ENCODE assay signal across 12 cellular contexts in genomic region chr6:136012198-136012884, GRCh38.
DNase-seq lines count a peak whose midpoint lies in the region; ATAC-seq and TF ChIP-seq lines count a peak whose summit lies in the region.
"Had no signal": no experiment of that assay in that cellular context is flagged by ENCODE, and none has a peak within 500 bp of the region (broad histone marks: within the 10 kb centered on the region; RNA-seq: fewer than 3 reads in every experiment).

No MANE protein-coding gene starts in this region.

- H3K4me1 ChIP-seq in adipocyte (ENCODE audit: control insufficient read depth, insufficient read depth, low read length), result peaks cover 45% of the 10 kb centered on the region

- peak overlapping the region; percentile 58 for H3K9ac ChIP-seq in adipocyte (ENCODE audit: low read length)

- ATAC-seq in GM21390 (IDR thresholded peaks at IDR 0.05; ENCODE audit: unreplicated experiment) (no peak), HG03095 (IDR thresholded peaks at IDR 0.05; ENCODE audit: unreplicated experiment) (no peak), HG03520 (IDR thresholded peaks at IDR 0.05; ENCODE audit: unreplicated experiment) (no peak)
- ATAC-seq: activated CD4-positive, CD25-positive, alpha-beta regulatory T cell treated with anti-CD3 and anti-CD28 coated beads, Interleukin-2, amount 50 U/mL, for 24 hours had no signal

- TF ChIP-seq CTCF in foreskin fibroblast (IDR thresholded peaks at IDR 0.05; ENCODE audit: low read depth, low read length), result no peak

- no peaks in the 10 kb centered on the region for H3K36me3 ChIP-seq in adipocyte (ENCODE audit: control insufficient read depth, insufficient read depth, low read length, severe bottlenecking)
- H3K36me3 ChIP-seq: thoracic aorta had no signal

- H3K4me3 ChIP-seq in adipocyte (ENCODE audit: low read length) (peak overlapping the region; percentile 60), foreskin fibroblast (ENCODE audit: low read depth in 1 of 2, low read length in 2 of 2) (no peak overlapping the region)
- H3K4me3 ChIP-seq: lung, thoracic aorta had no signal

- H3K9me3 ChIP-seq in adipocyte (ENCODE audit: control insufficient read depth, low read length), result no peaks in the 10 kb centered on the region
- H3K9me3 ChIP-seq: thoracic aorta had no signal

- no peaks in the 10 kb centered on the region for H3K27me3 ChIP-seq in adipocyte (replicated peaks; ENCODE audit: control insufficient read depth, insufficient read depth, low read length)

- DNase-seq in A172 (ENCODE audit: low spot score) (peak; percentile 47), HPDE6-E6E7 (ENCODE audit: extremely low spot score) (peak; percentile 33), adipocyte (ENCODE audit: low read depth) (peak; percentile 72), foreskin fibroblast (peak; percentile 62 to 84), SHP77 (lab: John Stamatoyannopoulos, UW) (no peak)
- DNase-seq: retina had no signal

Comparison
In these comparisons a context has a peak if more than half of its experiments do, and no peak if none do; other contexts are left out.
1. DNase-seq: peak in A172 (single experiment), HPDE6-E6E7 (single experiment), adipocyte (single experiment) and foreskin fibroblast (2 of 2); none in SHP77 (0 of 2).